ENCODE assay signal across 1 cellular context in genomic region chr17:82534401-82534812, GRCh38.
TF ChIP-seq lines count a peak whose summit lies in the region.

No MANE protein-coding gene starts in this region.

TF ChIP-seq in SK-N-SH treated with all-trans-retinoic acid at 6 μM for 48 hours, 23 proteins besides CTCF, POLR2A, EP300 and RAD21 (continued from another document):
- TF ChIP-seq, protein P1, sequence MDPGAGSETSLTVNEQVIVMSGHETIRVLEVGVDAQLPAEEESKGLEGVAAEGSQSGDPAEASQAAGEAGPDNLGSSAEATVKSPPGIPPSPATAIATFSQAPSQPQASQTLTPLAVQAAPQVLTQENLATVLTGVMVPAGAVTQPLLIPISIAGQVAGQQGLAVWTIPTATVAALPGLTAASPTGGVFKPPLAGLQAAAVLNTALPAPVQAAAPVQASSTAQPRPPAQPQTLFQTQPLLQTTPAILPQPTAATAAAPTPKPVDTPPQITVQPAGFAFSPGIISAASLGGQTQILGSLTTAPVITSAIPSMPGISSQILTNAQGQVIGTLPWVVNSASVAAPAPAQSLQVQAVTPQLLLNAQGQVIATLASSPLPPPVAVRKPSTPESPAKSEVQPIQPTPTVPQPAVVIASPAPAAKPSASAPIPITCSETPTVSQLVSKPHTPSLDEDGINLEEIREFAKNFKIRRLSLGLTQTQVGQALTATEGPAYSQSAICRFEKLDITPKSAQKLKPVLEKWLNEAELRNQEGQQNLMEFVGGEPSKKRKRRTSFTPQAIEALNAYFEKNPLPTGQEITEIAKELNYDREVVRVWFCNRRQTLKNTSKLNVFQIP (CRISPR knock-in tag; IDR thresholded peaks at IDR 0.05; ENCODE audit: borderline replicate concordance, low read depth): no peak
- TF ChIP-seq ZFP3 (CRISPR knock-in tag; IDR thresholded peaks at IDR 0.05) (no peak), CSRNP3 (CRISPR knock-in tag; IDR thresholded peaks at IDR 0.05) (no peak), ARNTL (CRISPR knock-in tag; IDR thresholded peaks at IDR 0.05; ENCODE audit: borderline replicate concordance, low read depth) (no peak), SNAI2 (CRISPR knock-in tag; IDR thresholded peaks at IDR 0.05) (no peak), ZNF565 (CRISPR knock-in tag; conservative IDR thresholded peaks at IDR 0.05; ENCODE audit: low read depth) (no peak)
